ENCODE assay signal across 24 cellular contexts in genomic region chr19:5039642-5040543, GRCh38.
"Had no signal": no experiment of that assay in that cellular context is flagged by ENCODE, and none has a peak within 500 bp of the region (broad histone marks: within the 10 kb centered on the region; RNA-seq: fewer than 3 reads in every experiment).

No MANE protein-coding gene starts in this region.

- H3K9me3 ChIP-seq: breast epithelium, gastrocnemius medialis, psoas muscle, sigmoid colon, thyroid gland had no signal

- H2AFZ ChIP-seq: parathyroid adenoma had no signal

- FAIRE-seq: colon, keratinocyte, small intestine had no signal

- H3K36me3 ChIP-seq: breast epithelium had no signal

- H3K4me1 ChIP-seq: parathyroid adenoma had no signal

- DNase-seq: activated CD4-positive, alpha-beta T cell treated with anti-CD3 and anti-CD28 coated beads for 4 hours; activated CD4-positive, alpha-beta T cell treated with anti-CD3 and anti-CD28 coated beads, Interleukin-2, amount 50 U/mL, for 4 hours; activated CD4-positive, CD25-positive, alpha-beta regulatory T cell; activated naive CD4-positive, alpha-beta T cell; activated T-cell treated with anti-CD3 and anti-CD28 coated beads for 4 hours; activated T-cell treated with anti-CD3 and anti-CD28 coated beads, Interleukin-2, amount 50 U/mL, for 72 hours; central memory CD4-positive, alpha-beta T cell; effector memory CD4-positive, alpha-beta T cell; gastrocnemius medialis; glutamatergic neuron; left colon; mammary epithelial cell; naive B cell; psoas muscle; sigmoid colon; small intestine; stimulated activated CD4-positive, alpha-beta T cell treated with anti-CD3 and anti-CD28 coated beads, Interleukin-1b, Interleukin-23, amount 100 ng/mL, for 48 hours; stimulated activated naive B cell treated with anti-CD40 and anti-IgM and Interleukin-4, amounts not matched to agents 10 μg/mL and 1 μg/mL and 100 μg/mL, for 72 hours; T-helper 1 cell; thyroid gland had no signal

- H3K27me3 ChIP-seq: breast epithelium, gastrocnemius medialis, sigmoid colon, thyroid gland had no signal

- H3K9ac ChIP-seq: parathyroid adenoma had no signal

- H3K27ac ChIP-seq: parathyroid adenoma, psoas muscle, sigmoid colon, thyroid gland had no signal

- H3K4me3 ChIP-seq: breast epithelium, gastrocnemius medialis, psoas muscle, sigmoid colon, thyroid gland had no signal
